Comparison of ENCODE assay signal across 1 cellular context in genomic region chr17:15660077-15660476, GRCh38.
TF ChIP-seq lines count a peak whose summit lies in the region.

No MANE protein-coding gene starts in this region.

TF ChIP-seq in HepG2, 621 proteins besides CTCF, POLR2A, EP300 and RAD21:
- TF ChIP-seq, protein P1, sequence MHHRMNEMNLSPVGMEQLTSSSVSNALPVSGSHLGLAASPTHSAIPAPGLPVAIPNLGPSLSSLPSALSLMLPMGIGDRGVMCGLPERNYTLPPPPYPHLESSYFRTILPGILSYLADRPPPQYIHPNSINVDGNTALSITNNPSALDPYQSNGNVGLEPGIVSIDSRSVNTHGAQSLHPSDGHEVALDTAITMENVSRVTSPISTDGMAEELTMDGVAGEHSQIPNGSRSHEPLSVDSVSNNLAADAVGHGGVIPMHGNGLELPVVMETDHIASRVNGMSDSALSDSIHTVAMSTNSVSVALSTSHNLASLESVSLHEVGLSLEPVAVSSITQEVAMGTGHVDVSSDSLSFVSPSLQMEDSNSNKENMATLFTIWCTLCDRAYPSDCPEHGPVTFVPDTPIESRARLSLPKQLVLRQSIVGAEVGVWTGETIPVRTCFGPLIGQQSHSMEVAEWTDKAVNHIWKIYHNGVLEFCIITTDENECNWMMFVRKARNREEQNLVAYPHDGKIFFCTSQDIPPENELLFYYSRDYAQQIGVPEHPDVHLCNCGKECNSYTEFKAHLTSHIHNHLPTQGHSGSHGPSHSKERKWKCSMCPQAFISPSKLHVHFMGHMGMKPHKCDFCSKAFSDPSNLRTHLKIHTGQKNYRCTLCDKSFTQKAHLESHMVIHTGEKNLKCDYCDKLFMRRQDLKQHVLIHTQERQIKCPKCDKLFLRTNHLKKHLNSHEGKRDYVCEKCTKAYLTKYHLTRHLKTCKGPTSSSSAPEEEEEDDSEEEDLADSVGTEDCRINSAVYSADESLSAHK (CRISPR knock-in tag; IDR thresholded peaks at IDR 0.05; ENCODE audit: borderline replicate concordance), result no peak
- TF ChIP-seq ZNF713 (CRISPR knock-in tag; IDR thresholded peaks at IDR 0.05) (no peak), ATRX (CRISPR knock-in tag; IDR thresholded peaks at IDR 0.05; ENCODE audit: borderline replicate concordance) (no peak), FOXK2 (IDR thresholded peaks at IDR 0.05) (no peak), USF2 (IDR thresholded peaks at IDR 0.05; ENCODE audit: low read depth, low read length) (no peak), USF2 (CRISPR knock-in tag; IDR thresholded peaks at IDR 0.05; ENCODE audit: borderline replicate concordance) (no peak), ZNF850 (CRISPR knock-in tag; conservative IDR thresholded peaks at IDR 0.05) (no peak), ZNF841 (CRISPR knock-in tag; IDR thresholded peaks at IDR 0.05; ENCODE audit: borderline replicate concordance) (no peak), PRPF4 (IDR thresholded peaks at IDR 0.05; ENCODE audit: low read depth, low read length, poor library complexity, severe bottlenecking) (no peak), ZNF484 (CRISPR knock-in tag; IDR thresholded peaks at IDR 0.05; ENCODE audit: borderline replicate concordance, low read depth) (no peak), AGO2 (optimal IDR thresholded peaks at IDR 0.05; ENCODE audit: low read depth, low read length) (no peak), SNAPC4 (CRISPR knock-in tag; IDR thresholded peaks at IDR 0.05) (no peak), ZMAT3 (CRISPR knock-in tag; conservative IDR thresholded peaks at IDR 0.05) (no peak)
- TF ChIP-seq, protein P2, sequence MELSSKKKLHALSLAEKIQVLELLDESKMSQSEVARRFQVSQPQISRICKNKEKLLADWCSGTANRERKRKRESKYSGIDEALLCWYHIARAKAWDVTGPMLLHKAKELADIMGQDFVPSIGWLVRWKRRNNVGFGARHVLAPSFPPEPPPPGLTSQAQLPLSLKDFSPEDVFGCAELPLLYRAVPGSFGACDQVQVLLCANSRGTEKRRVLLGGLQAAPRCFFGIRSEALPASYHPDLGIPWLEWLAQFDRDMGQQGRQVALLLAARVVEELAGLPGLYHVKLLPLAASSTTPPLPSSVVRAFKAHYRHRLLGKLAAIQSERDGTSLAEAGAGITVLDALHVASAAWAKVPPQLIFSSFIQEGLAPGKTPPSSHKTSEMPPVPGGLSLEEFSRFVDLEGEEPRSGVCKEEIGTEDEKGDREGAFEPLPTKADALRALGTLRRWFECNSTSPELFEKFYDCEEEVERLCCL (CRISPR knock-in tag; IDR thresholded peaks at IDR 0.05; ENCODE audit: borderline replicate concordance), result no peak
